9 cellular contexts compared by ENCODE assay signal in genomic region chr10:93006435-93007039, GRCh38. TPM values are rescaled to one million over a fixed set of nuclear protein-coding genes. Genes with fewer than 3 reads are reported as not detected.
DNase-seq lines count a peak whose midpoint lies in the region; ATAC-seq and TF ChIP-seq lines count a peak whose summit lies in the region.
"Had no signal": no experiment of that assay in that cellular context is flagged by ENCODE, and none has a peak within 500 bp of the region (broad histone marks: within the 10 kb centered on the region; RNA-seq: fewer than 3 reads in every experiment).

No MANE protein-coding gene starts in this region.

- ATAC-seq in Right ventricle myocardium inferior (no peak), GM18858 (IDR thresholded peaks at IDR 0.05; ENCODE audit: unreplicated experiment) (no peak)
- no peak for ATAC-seq in activated CD4-positive, alpha-beta T cell treated with anti-CD3 and anti-CD28 coated beads for 36 hours

- H3K4me3 ChIP-seq in cardiac muscle cell (no peak overlapping the region), endodermal cell (ENCODE audit: low read length) (no peak overlapping the region), ovary (no peak overlapping the region)

- TF ChIP-seq EP300 in ovary (IDR thresholded peaks at IDR 0.05), result no peak

- H3K27ac Mint-ChIP-seq in endodermal cell, result no peak overlapping the region
- H3K27ac Mint-ChIP-seq in activated CD4-positive, alpha-beta T cell treated with anti-CD3 and anti-CD28 coated beads for 36 hours, result no peak overlapping the region
- H3K27ac Mint-ChIP-seq in activated naive CD8-positive, alpha-beta T cell treated with anti-CD3 and anti-CD28 coated beads for 36 hours, result no peak overlapping the region
- H3K27ac Mint-ChIP-seq: activated naive CD8-positive, alpha-beta T cell had no signal

- no peaks in the 10 kb centered on the region for H3K27me3 Mint-ChIP-seq in endodermal cell (ENCODE audit: insufficient read depth)
- H3K27me3 Mint-ChIP-seq in activated CD4-positive, alpha-beta T cell treated with anti-CD3 and anti-CD28 coated beads for 36 hours, result no peaks in the 10 kb centered on the region
- H3K27me3 Mint-ChIP-seq in activated naive CD8-positive, alpha-beta T cell treated with anti-CD3 and anti-CD28 coated beads for 36 hours, result no peaks in the 10 kb centered on the region
- H3K27me3 Mint-ChIP-seq: activated naive CD8-positive, alpha-beta T cell had no signal

- intact Hi-C loops in Right ventricle myocardium inferior (cut with DNase I) (no loop called here), ovary (cut with DNase I) (no loop called here)
- intact Hi-C loops in activated CD4-positive, alpha-beta T cell treated with anti-CD3 and anti-CD28 coated beads for 36 hours (cut with DNase I, micrococcal nuclease), result no loop called here

- peak; percentile 74 for TF ChIP-seq CTCF in cardiac muscle cell (IDR thresholded peaks at IDR 0.05; ENCODE audit: low read depth, low read length)
- peak; percentile 84 for TF ChIP-seq CTCF in endodermal cell (conservative IDR thresholded peaks at IDR 0.05)
- peak in 2 of 3 donors; percentile 22 to 38 for TF ChIP-seq CTCF in ovary (IDR thresholded peaks at IDR 0.05)

- no peaks in the 10 kb centered on the region for H3K4me1 Mint-ChIP-seq in endodermal cell
- no peaks in the 10 kb centered on the region for H3K4me1 Mint-ChIP-seq in activated CD4-positive, alpha-beta T cell treated with anti-CD3 and anti-CD28 coated beads for 36 hours
- no peaks in the 10 kb centered on the region for H3K4me1 Mint-ChIP-seq in activated naive CD8-positive, alpha-beta T cell treated with anti-CD3 and anti-CD28 coated beads for 36 hours

- H3K36me3 Mint-ChIP-seq in endodermal cell (ENCODE audit: low read depth), result no peaks in the 10 kb centered on the region
- no peaks in the 10 kb centered on the region for H3K36me3 Mint-ChIP-seq in activated CD4-positive, alpha-beta T cell treated with anti-CD3 and anti-CD28 coated beads for 36 hours (ENCODE audit: low read depth)
- H3K36me3 Mint-ChIP-seq in activated naive CD8-positive, alpha-beta T cell treated with anti-CD3 and anti-CD28 coated beads for 36 hours, result no peaks in the 10 kb centered on the region
- H3K36me3 Mint-ChIP-seq: activated naive CD8-positive, alpha-beta T cell had no signal

- H3K27ac ChIP-seq in cardiac muscle cell (no peak overlapping the region), endodermal cell (ENCODE audit: low read depth, low read length) (no peak overlapping the region), ovary (no peak overlapping the region)

- H3K9me3 ChIP-seq in cardiac muscle cell (ENCODE audit: low read depth) (no peaks in the 10 kb centered on the region), endodermal cell (ENCODE audit: control insufficient read depth, low read length) (no peaks in the 10 kb centered on the region), ovary (no peaks in the 10 kb centered on the region)

- no peaks in the 10 kb centered on the region for H3K9me3 Mint-ChIP-seq in endodermal cell
- H3K9me3 Mint-ChIP-seq in activated CD4-positive, alpha-beta T cell treated with anti-CD3 and anti-CD28 coated beads for 36 hours (ENCODE audit: low read depth), result no peaks in the 10 kb centered on the region
- H3K9me3 Mint-ChIP-seq in activated naive CD8-positive, alpha-beta T cell treated with anti-CD3 and anti-CD28 coated beads for 36 hours, result no peaks in the 10 kb centered on the region

- WGBS in endodermal cell (ENCODE audit: insufficient coverage in 1 of 2, insufficient read length in 1 of 2), 2 experiments, result 26 to 67% methylated on average over 1 to 3 of the region's 3 CpGs
- 2 to 4% (median 3%) methylated on average over 3 of the region's 3 CpGs for WGBS in ovary, 3 donors

- no peaks in the 10 kb centered on the region for H3K36me3 ChIP-seq in cardiac muscle cell
- H3K36me3 ChIP-seq in endodermal cell (ENCODE audit: control insufficient read depth, insufficient read depth, low read length), result no peaks in the 10 kb centered on the region
- H3K36me3 ChIP-seq in ovary, result no peaks in the 10 kb centered on the region

- no peak overlapping the region for H3K9ac ChIP-seq in endodermal cell (ENCODE audit: extremely low read depth, low read length, poor library complexity, severe bottlenecking)

- DNase-seq in cardiac muscle cell (ENCODE audit: low read depth in 1 of 2, low spot score in 1 of 2) (peak; percentile 48 to 71), Right ventricle myocardium inferior (ENCODE audit: missing footprints) (no peak), NCI-H82 treated with DMSO at 0.1 percent for 48 hours (lab: John Stamatoyannopoulos, UW; ENCODE audit: unreplicated experiment) (peak; percentile 14), endodermal cell (no peak), ovary (no peak)
- DNase-seq in activated CD4-positive, alpha-beta T cell treated with anti-CD3 and anti-CD28 coated beads for 36 hours, result no peak
- no peak for DNase-seq in activated naive CD8-positive, alpha-beta T cell treated with anti-CD3 and anti-CD28 coated beads for 36 hours

- no peaks in the 10 kb centered on the region for H3K27me3 ChIP-seq in cardiac muscle cell
- H3K27me3 ChIP-seq in endodermal cell (ENCODE audit: control insufficient read depth, insufficient read depth, low read length, poor library complexity, severe bottlenecking), result no peaks in the 10 kb centered on the region
- H3K27me3 ChIP-seq in ovary, result no peaks in the 10 kb centered on the region

- POLR2A ChIA-PET in activated CD4-positive, alpha-beta T cell treated with anti-CD3 and anti-CD28 coated beads for 36 hours (lab: Charles Lee), result no interaction called here

- CTCF ChIA-PET in activated CD4-positive, alpha-beta T cell treated with anti-CD3 and anti-CD28 coated beads for 36 hours (lab: Charles Lee), result interaction anchor here (0.8 to 1.2 kb wide), 3 partner anchors 41 to 346 kb away, joined by 3 read pairs; no protein-coding TSS in a partner anchor

- TF ChIP-seq POLR2A in ovary (IDR thresholded peaks at IDR 0.05), result no peak

- H3K4me3 Mint-ChIP-seq in endodermal cell, result no peak overlapping the region
- H3K4me3 Mint-ChIP-seq in activated CD4-positive, alpha-beta T cell treated with anti-CD3 and anti-CD28 coated beads for 36 hours, result no peak overlapping the region
- H3K4me3 Mint-ChIP-seq in activated naive CD8-positive, alpha-beta T cell treated with anti-CD3 and anti-CD28 coated beads for 36 hours, result no peak overlapping the region
- H3K4me3 Mint-ChIP-seq: activated naive CD8-positive, alpha-beta T cell had no signal

- H3K4me1 ChIP-seq in cardiac muscle cell (ENCODE audit: low read depth) (no peaks in the 10 kb centered on the region), endodermal cell (ENCODE audit: control insufficient read depth, insufficient read depth, low read length) (no peaks in the 10 kb centered on the region), ovary (ENCODE audit: insufficient read depth) (no peaks in the 10 kb centered on the region)

RNA-seq across cellular contexts. Expression of gene CYP26C1, which starts 54.1 kb away (rescaled TPM):
- total RNA-seq in cardiac muscle cell, result 0.06 and 0.21 TPM in 2 replicates
- polyA plus RNA-seq in cardiac muscle cell, result 0.06 TPM in 1 of 2 replicates, not detected in the other
- total RNA-seq in Right ventricle myocardium inferior, result 0.05 TPM
- total RNA-seq in endodermal cell, result under 1 TPM; 0.35 to 0.44 TPM
- polyA plus RNA-seq in endodermal cell (2013, experiment 1 of 2), result 57.5 TPM
- 36.3 TPM for polyA plus RNA-seq in endodermal cell (2013, experiment 2 of 2)
- total RNA-seq in ovary, result under 1 TPM in 4 of 7 donors, not detected in 3; 0.05 to 0.20 (median 0.08) TPM
- under 1 TPM in 1 of 2 donors, not detected in 1; 0.07 TPM for polyA plus RNA-seq in ovary
- under 1 TPM; 0.05 to 0.09 TPM for total RNA-seq in activated CD4-positive, alpha-beta T cell treated with anti-CD3 and anti-CD28 coated beads for 36 hours
- not detected for total RNA-seq in activated naive CD8-positive, alpha-beta T cell treated with anti-CD3 and anti-CD28 coated beads for 36 hours

Comparison
In these comparisons a context has a peak if more than half of its experiments do, and no peak if none do; other contexts are left out.
1. DNase-seq: peak in cardiac muscle cell (2 of 2) and NCI-H82 treated with DMSO at 0.1 percent for 48 hours (single experiment); none in Right ventricle myocardium inferior (single experiment), endodermal cell (single experiment), ovary (0 of 5), activated CD4-positive, alpha-beta T cell treated with anti-CD3 and anti-CD28 coated beads for 36 hours (single experiment) and activated naive CD8-positive, alpha-beta T cell treated with anti-CD3 and anti-CD28 coated beads for 36 hours (single experiment).
2. CTCF ChIP-seq: peak in every context shown above with its lines; median percentile 84 in endodermal cell; 74 in cardiac muscle cell; 30 in ovary.